In genomic region chr1:204422061-204422705, GRCh38 we compare ENCODE assay signal across 7 cellular contexts. TPM values are rescaled to one million over a fixed set of nuclear protein-coding genes. Genes with fewer than 3 reads are reported as not detected.
DNase-seq lines count a peak whose midpoint lies in the region; ATAC-seq and TF ChIP-seq lines count a peak whose summit lies in the region.
"Not testable (repeated sequence)": the region's sequence is repeated elsewhere in the genome, so short reads cannot be mapped to it uniquely, and the experiment has no call there.

No MANE protein-coding gene starts in this region.

- H3K9me3 Mint-ChIP-seq in activated CD8-positive, alpha-beta memory T cell treated with anti-CD3 and anti-CD28 coated beads, Interleukin-2, amount 10 ng/mL, durations not matched to agents 7 days and 5 days (ENCODE audit: low read depth) = not testable (repeated sequence)

- not testable (repeated sequence) for H3K27me3 Mint-ChIP-seq in activated CD8-positive, alpha-beta memory T cell treated with anti-CD3 and anti-CD28 coated beads, Interleukin-2, amount 10 ng/mL, durations not matched to agents 7 days and 5 days

- BruUV-seq in Panc1 (replicated peaks; lab: Mats Ljungman, UMichigan) = not testable (repeated sequence)

- not testable (repeated sequence) for H2BK120ac ChIP-seq in mesenchymal stem cell (ENCODE audit: low read depth, low read length)

- H3K4me3 ChIP-seq in GM23248 = peak overlapping the region; percentile 41; the same call in 1 of the 2 replicates
- not testable (repeated sequence) for H3K4me3 ChIP-seq in Panc1 (ENCODE audit: low read depth in 2 of 2, low read length in 2 of 2); esophagus muscularis mucosa; mesenchymal stem cell (ENCODE audit: insufficient read depth in 1 of 2, low read depth in 1 of 2, low read length in 2 of 2); skeletal muscle tissue (ENCODE audit: low read length in 3 of 3); tibial artery

- not testable (repeated sequence) for H3K79me1 ChIP-seq in mesenchymal stem cell (replicated peaks; ENCODE audit: low read length, poor library complexity, severe bottlenecking)

- H2BK5ac ChIP-seq in mesenchymal stem cell (ENCODE audit: low read depth, low read length, poor library complexity, severe bottlenecking) = not testable (repeated sequence)

- intact Hi-C loops in Panc1 (cut with micrococcal nuclease; ENCODE audit: unreplicated experiment); esophagus muscularis mucosa (cut with DNase I); tibial artery (cut with DNase I; ENCODE audit: low total_unique reads): not testable (repeated sequence)

- H3K36me3 Mint-ChIP-seq in activated CD8-positive, alpha-beta memory T cell treated with anti-CD3 and anti-CD28 coated beads, Interleukin-2, amount 10 ng/mL, durations not matched to agents 7 days and 5 days = peaks cover 16% of the 10 kb centered on the region

- H2BK12ac ChIP-seq in mesenchymal stem cell (ENCODE audit: low read length in 2 of 2) = not testable (repeated sequence)

- not testable (repeated sequence) for TF ChIP-seq CTCF in Panc1 (IDR thresholded peaks at IDR 0.05); esophagus muscularis mucosa (IDR thresholded peaks at IDR 0.05); tibial artery (IDR thresholded peaks at IDR 0.05)

- H3K79me2 ChIP-seq in GM23248 (ENCODE audit: insufficient read depth) = not testable (repeated sequence)

- 75 to 79% methylated on average over 8 of the region's 8 CpGs for WGBS in GM23248 (ENCODE audit: low coverage in 1 of 2, low lambda C conversion rate in 2 of 2, missing lambda C conversion rate in 2 of 2), 2 experiments
- 94% methylated on average over 8 of the region's 8 CpGs for WGBS in esophagus muscularis mucosa
- WGBS in mesenchymal stem cell = 100% methylated on average over 6 of the region's 8 CpGs

- not testable (repeated sequence) for H3K23ac ChIP-seq in mesenchymal stem cell (ENCODE audit: low read length in 2 of 2)

- H4K20me1 ChIP-seq in GM23248 (ENCODE audit: insufficient read depth) = not testable (repeated sequence)

- not testable (repeated sequence) for H3K9me3 ChIP-seq in GM23248 (ENCODE audit: low read depth); Panc1 (ENCODE audit: control insufficient read depth, insufficient read depth, low read depth, low read length); esophagus muscularis mucosa; mesenchymal stem cell (ENCODE audit: control insufficient read depth, low read length); skeletal muscle tissue (ENCODE audit: control insufficient read depth in 3 of 3, low read length in 3 of 3); tibial artery

- H2AFZ ChIP-seq in GM23248 = peak overlapping the region; percentile 85
- not testable (repeated sequence) for H2AFZ ChIP-seq in mesenchymal stem cell (ENCODE audit: low read depth, low read length)

- in situ Hi-C loops in GM23248 (cut with MboI); Panc1 (cut with HindIII; ENCODE audit: low pct_unique_long_range_greater_than_20kb, low sequenced_read_pairs): not testable (repeated sequence)

- H3K4me1 Mint-ChIP-seq in activated CD8-positive, alpha-beta memory T cell treated with anti-CD3 and anti-CD28 coated beads, Interleukin-2, amount 10 ng/mL, durations not matched to agents 7 days and 5 days = peaks cover 26% of the 10 kb centered on the region

- H3K27me3 ChIP-seq in GM23248 (replicated peaks; ENCODE audit: insufficient read depth); Panc1 (ENCODE audit: control insufficient read depth, insufficient read depth, low read length); esophagus muscularis mucosa; mesenchymal stem cell (ENCODE audit: control insufficient read depth in 1 of 2, insufficient read depth in 1 of 2, low read length in 2 of 2); skeletal muscle tissue (ENCODE audit: control insufficient read depth in 3 of 3, insufficient read depth in 3 of 3, low read length in 3 of 3); tibial artery: not testable (repeated sequence)

- not testable (repeated sequence) for TF ChIP-seq POLR2A in esophagus muscularis mucosa (IDR thresholded peaks at IDR 0.05; ENCODE audit: low read depth)

- not testable (repeated sequence) for TF ChIP-seq EP300 in esophagus muscularis mucosa (IDR thresholded peaks at IDR 0.05)

- H3K9ac ChIP-seq in GM23248 = 0 out of 2 replicates have a peak overlapping the region, but pooled peaks have one; percentile 51
- H3K9ac ChIP-seq in mesenchymal stem cell (ENCODE audit: low read length) = peak overlapping the region; percentile 70
- not testable (repeated sequence) for H3K9ac ChIP-seq in skeletal muscle tissue (ENCODE audit: low read depth in 1 of 3, low read length in 3 of 3)

- H3K14ac ChIP-seq in mesenchymal stem cell (ENCODE audit: low read length in 2 of 2) = not testable (repeated sequence)

- peak overlapping the region; percentile 59 for H3K4me2 ChIP-seq in GM23248 (ENCODE audit: unreplicated experiment)
- H3K4me2 ChIP-seq in mesenchymal stem cell (ENCODE audit: low read length, poor library complexity, severe bottlenecking) = not testable (repeated sequence)

- H2BK15ac ChIP-seq in mesenchymal stem cell (ENCODE audit: low read depth, poor library complexity, severe bottlenecking) = not testable (repeated sequence)

- not testable (repeated sequence) for ATAC-seq in Panc1; activated CD8-positive, alpha-beta memory T cell treated with anti-CD3 and anti-CD28 coated beads, Interleukin-2, amount 10 ng/mL, durations not matched to agents 7 days and 5 days

- H3K27ac ChIP-seq in GM23248 (peak overlapping the region; percentile 58), Panc1 (ENCODE audit: low read length) (peak overlapping the region; percentile 23; the same call in 1 of the 2 replicates), esophagus muscularis mucosa (replicated peaks in 1 of 4) (peak overlapping the region in 3 of 4 donors; percentile 1 to 10 (median 5)), skeletal muscle tissue (ENCODE audit: low read depth, low read length) (peak overlapping the region; percentile 0), tibial artery (peak overlapping the region; percentile 9 to 34)
- H3K27ac ChIP-seq in mesenchymal stem cell (ENCODE audit: low read length, poor library complexity, severe bottlenecking) = not testable (repeated sequence)

- POLR2A ChIA-PET in Panc1 (lab: Charles Lee) = interaction anchor here (0.7 kb wide), 2 partner anchors 42 to 72 kb away, joined by 3 to 8 read pairs; no protein-coding TSS in a partner anchor

- H4K91ac ChIP-seq in mesenchymal stem cell (ENCODE audit: low read length) = not testable (repeated sequence)

- H3K9me2 ChIP-seq in GM23248 (ENCODE audit: insufficient read depth) = not testable (repeated sequence)

- not testable (repeated sequence) for H2AK5ac ChIP-seq in mesenchymal stem cell (ENCODE audit: low read length, severe bottlenecking)

- peaks cover 38% of the 10 kb centered on the region for H3F3A ChIP-seq in GM23248 (ENCODE audit: insufficient read depth)

- H3K4me3 Mint-ChIP-seq in activated CD8-positive, alpha-beta memory T cell treated with anti-CD3 and anti-CD28 coated beads, Interleukin-2, amount 10 ng/mL, durations not matched to agents 7 days and 5 days = not testable (repeated sequence)

- not testable (repeated sequence) for H3K18ac ChIP-seq in mesenchymal stem cell (ENCODE audit: low read depth in 1 of 2, low read length in 2 of 2)

- DNase-seq in GM23248; Panc1 (ENCODE audit: low read depth, low spot score); esophagus muscularis mucosa (ENCODE audit: extremely low spot score); mesenchymal stem cell: not testable (repeated sequence)
- peak; percentile 9 for DNase-seq in activated CD8-positive, alpha-beta memory T cell treated with anti-CD3 and anti-CD28 coated beads, Interleukin-2, amount 10 ng/mL, durations not matched to agents 7 days and 5 days
- peak in 1 of 2 donors; percentile 49 for DNase-seq in tibial artery

- not testable (repeated sequence) for H3K27ac Mint-ChIP-seq in activated CD8-positive, alpha-beta memory T cell treated with anti-CD3 and anti-CD28 coated beads, Interleukin-2, amount 10 ng/mL, durations not matched to agents 7 days and 5 days

- H4K8ac ChIP-seq in mesenchymal stem cell (ENCODE audit: low read length) = not testable (repeated sequence)

- not testable (repeated sequence) for H3K36me3 ChIP-seq in GM23248 (ENCODE audit: low read depth); Panc1 (ENCODE audit: control insufficient read depth, insufficient read depth, low read length); mesenchymal stem cell (ENCODE audit: control insufficient read depth in 1 of 2, insufficient read depth in 2 of 2, low read depth in 1 of 2, low read length in 2 of 2)
- H3K36me3 ChIP-seq in esophagus muscularis mucosa (peaks cover 12 to 61% (median 38%) of the 10 kb centered on the region in 4 donors), skeletal muscle tissue (ENCODE audit: control insufficient read depth in 3 of 3, insufficient read depth in 3 of 3, low read length in 3 of 3) (peaks cover 43 to 45% (median 43%) of the 10 kb centered on the region in 3 donors), tibial artery (peaks cover 15 to 43% (median 39%) of the 10 kb centered on the region in 3 donors)

- H3K4ac ChIP-seq in mesenchymal stem cell (ENCODE audit: low read depth in 1 of 2, low read length in 2 of 2) = not testable (repeated sequence)

- H3K4me1 ChIP-seq in GM23248 (ENCODE audit: insufficient read depth) (peaks cover 47% of the 10 kb centered on the region), Panc1 (ENCODE audit: control insufficient read depth, insufficient read depth, low read length) (peaks cover 27% of the 10 kb centered on the region), esophagus muscularis mucosa (peaks cover 8 to 34% (median 18%) of the 10 kb centered on the region in 4 donors), skeletal muscle tissue (ENCODE audit: control insufficient read depth in 3 of 3, insufficient read depth in 3 of 3, low read length in 3 of 3) (peaks cover 6 to 13% (median 10%) of the 10 kb centered on the region in 3 donors), tibial artery (peaks cover 0 to 22% (median 15%) of the 10 kb centered on the region in 4 donors)
- not testable (repeated sequence) for H3K4me1 ChIP-seq in mesenchymal stem cell (ENCODE audit: control insufficient read depth, insufficient read depth, low read depth, low read length)

- CTCF ChIA-PET in Panc1 (lab: Charles Lee) = interaction anchor here (1.0 kb wide), 1 partner anchor 25 kb away, joined by 4 read pairs; no protein-coding TSS in a partner anchor
- CTCF ChIA-PET in activated CD8-positive, alpha-beta memory T cell treated with anti-CD3 and anti-CD28 coated beads, Interleukin-2, amount 10 ng/mL, durations not matched to agents 7 days and 5 days (lab: Charles Lee) = interaction anchor here (1.2 to 2.3 kb wide), 3 partner anchors 9 to 385 kb away, joined by 3 to 15 read pairs (median 6); no protein-coding TSS in a partner anchor

RNA-seq across cellular contexts. Expression of gene PPP1R15B, which starts 10.6 kb away (rescaled TPM):
- 27.6 and 28.4 TPM in 2 replicates for total RNA-seq in GM23248 (2014; rRNA removed; shearing (Covaris generic))
- polyA plus RNA-seq in GM23248 (2016; fragmentation: Nextera tagmentation; extraction: Ambion mirVana) = 14.5 and 15.4 TPM in 2 replicates
- total RNA-seq in Panc1 (2021; ENCODE audit: unreplicated experiment) (51.1 TPM), esophagus muscularis mucosa (10 to 100 TPM; 42.8 to 56.4 (median 51.4) TPM), skeletal muscle tissue (30.3 TPM)
- 14.8 TPM for polyA plus RNA-seq in Panc1 (2012; ENCODE audit: insufficient read length)
- total RNA-seq in activated CD8-positive, alpha-beta memory T cell treated with anti-CD3 and anti-CD28 coated beads, Interleukin-2, amount 10 ng/mL, durations not matched to agents 7 days and 5 days = 10 to 100 TPM; 75.5 to 81.7 TPM
- polyA plus RNA-seq in mesenchymal stem cell (2013, experiment 1 of 2) = 19.9 TPM
- polyA plus RNA-seq in mesenchymal stem cell (2013, experiment 2 of 2) = 19.0 TPM
